16 cellular contexts compared by ENCODE assay signal in genomic region chr11:7585816-7586215, GRCh38.
A peak's percentile ranks its signal among the peaks of the same experiment; 100 is the strongest.
DNase-seq lines count a peak whose midpoint lies in the region; ATAC-seq and TF ChIP-seq lines count a peak whose summit lies in the region.
"Had no signal": no experiment of that assay in that cellular context is flagged by ENCODE, and none has a peak within 500 bp of the region (broad histone marks: within the 10 kb centered on the region; RNA-seq: fewer than 3 reads in every experiment).

No MANE protein-coding gene starts in this region.

- H3K4me3 Mint-ChIP-seq in immature natural killer cell: no peak overlapping the region

- intact Hi-C loops in adrenal gland (cut with DNase I): no loop called here

- H3K4me3 ChIP-seq in MG63: no peak overlapping the region
- no peak overlapping the region for H3K4me3 ChIP-seq in adrenal gland
- H3K4me3 ChIP-seq: BLaER1 treated with 17β-estradiol and CSF1 and Interleukin-3, amounts not matched to agents 10 nM and 100 nM had no signal

- H3K27me3 ChIP-seq in MG63: no peaks in the 10 kb centered on the region
- H3K27me3 ChIP-seq in layer of hippocampus (ENCODE audit: control insufficient read depth, insufficient read depth, low read length): no peaks in the 10 kb centered on the region
- H3K27me3 ChIP-seq in adrenal gland: no peaks in the 10 kb centered on the region

- peaks cover 5 to 14% of the 10 kb centered on the region in 2 donors for H3K4me1 ChIP-seq in adrenal gland (replicated peaks in 1 of 2)

- H3K27ac Mint-ChIP-seq in immature natural killer cell: no peak overlapping the region

- H3K9me3 Mint-ChIP-seq in immature natural killer cell: peaks cover 0 to 1% (median 0%) of the 10 kb centered on the region in 6 donors

- no peak for TF ChIP-seq CTCF in adrenal gland (IDR thresholded peaks at IDR 0.05)

- H3K36me3 ChIP-seq in MG63: no peaks in the 10 kb centered on the region
- no peaks in the 10 kb centered on the region for H3K36me3 ChIP-seq in adrenal gland (replicated peaks in 1 of 2)

- peaks cover 0 to 5% (median 0%) of the 10 kb centered on the region in 3 donors for H3K27me3 Mint-ChIP-seq in immature natural killer cell (ENCODE audit: low read depth in 3 of 3)

- no peaks in the 10 kb centered on the region for H3K4me1 Mint-ChIP-seq in immature natural killer cell

- no peak for ATAC-seq in GM19328 (IDR thresholded peaks at IDR 0.05; ENCODE audit: unreplicated experiment)
- ATAC-seq: HCT116 had no signal

- H3K27ac ChIP-seq in layer of hippocampus (ENCODE audit: low read depth, low read length): peak overlapping the region; percentile 3
- peak overlapping the region; percentile 67 for H3K27ac ChIP-seq in substantia nigra (ENCODE audit: low read depth, low read length, poor library complexity, severe bottlenecking)
- H3K27ac ChIP-seq in adrenal gland: no peak overlapping the region
- H3K27ac ChIP-seq: BLaER1 treated with 17β-estradiol and CSF1 and Interleukin-3, amounts not matched to agents 10 nM and 100 nM had no signal

- no peaks in the 10 kb centered on the region for H3K9me3 ChIP-seq in MG63
- H3K9me3 ChIP-seq in adrenal gland (replicated peaks in 1 of 3): no peaks in the 10 kb centered on the region
- H3K9me3 ChIP-seq: BLaER1 treated with 17β-estradiol and CSF1 and Interleukin-3, amounts not matched to agents 10 nM and 100 nM had no signal

- H3K36me3 Mint-ChIP-seq in immature natural killer cell: peaks cover 0 to 4% (median 0%) of the 10 kb centered on the region in 3 donors

- DNase-seq in AG20443 (ENCODE audit: low spot score): peak; percentile 66
- DNase-seq in MG63: peak; percentile 41
- DNase-seq in substantia nigra (lab: John Stamatoyannopoulos, UW): no peak
- DNase-seq in adrenal gland: no peak
- DNase-seq in immature natural killer cell: no peak
- no peak for DNase-seq in dedifferentiated amniotic fluid mesenchymal stem cell (ENCODE audit: extremely low spot score)
- DNase-seq: KG1, NCI-H1436, NCI-H2029 treated with DMSO at 0.1 percent for 48 hours, NCI-H748 treated with DMSO at 0.1 percent for 48 hours, OCI-M1, RPMI8226 had no signal

- WGBS in adrenal gland, 4 donors: 76 to 91% (median 84%) methylated on average over 2 of the region's 2 CpGs

- TF ChIP-seq POLR2A in adrenal gland (IDR thresholded peaks at IDR 0.05): no peak

Comparison
In these comparisons a context has a peak if more than half of its experiments do, and no peak if none do; other contexts are left out.
1. DNase-seq: peak in AG20443 (single experiment) and MG63 (single experiment); none in substantia nigra (0 of 49), adrenal gland (0 of 7), immature natural killer cell (0 of 3) and dedifferentiated amniotic fluid mesenchymal stem cell (single experiment).
2. H3K27ac ChIP-seq: peak in layer of hippocampus (single experiment) and substantia nigra (single experiment); none in adrenal gland (0 of 5).